8 cellular contexts compared by ENCODE assay signal in genomic region chr1:59298710-59299346, GRCh38. TPM values are rescaled to one million over a fixed set of nuclear protein-coding genes. Genes with fewer than 3 reads are reported as not detected.
DNase-seq lines count a peak whose midpoint lies in the region; ATAC-seq and TF ChIP-seq lines count a peak whose summit lies in the region.
"Had no signal": no experiment of that assay in that cellular context is flagged by ENCODE, and none has a peak within 500 bp of the region (broad histone marks: within the 10 kb centered on the region; RNA-seq: fewer than 3 reads in every experiment).

No MANE protein-coding gene starts in this region.

- peaks cover 4% of the 10 kb centered on the region for H3K9me3 Mint-ChIP-seq in activated CD4-positive, alpha-beta T cell treated with anti-CD3 and anti-CD28 coated beads for 36 hours (ENCODE audit: low read depth)

- intact Hi-C loops in left lung (cut with DNase I) = loop anchor here in 1 of 2 donors (5.0 kb wide), 1 partner anchor 517 kb away; the partner anchor contains the start of gene JUN
- intact Hi-C loops in activated CD4-positive, alpha-beta T cell treated with anti-CD3 and anti-CD28 coated beads for 36 hours (cut with DNase I, micrococcal nuclease) = loop anchor here (5.0 to 10.0 kb wide), 3 partner anchors 274 to 544 kb away; no protein-coding TSS in a partner anchor

- H3K4me1 ChIP-seq in left lung (peaks cover 10 to 25% of the 10 kb centered on the region in 2 donors), stomach smooth muscle (ENCODE audit: control insufficient read depth, insufficient read depth, low read length) (peaks cover 5% of the 10 kb centered on the region)

- CTCF ChIA-PET in activated CD4-positive, alpha-beta T cell treated with anti-CD3 and anti-CD28 coated beads for 36 hours (lab: Charles Lee) = no interaction called here

- H3K9ac ChIP-seq in stomach smooth muscle (ENCODE audit: low read length in 2 of 2) = peak overlapping the region in 1 of 2 donors; percentile 22
- H3K9ac ChIP-seq: neural progenitor cell had no signal

- ATAC-seq in T-helper 17 cell (no peak), left lung (no peak), HG03354 (IDR thresholded peaks at IDR 0.05; ENCODE audit: poor library complexity, severe bottlenecking, unreplicated experiment) (no peak)
- no peak for ATAC-seq in activated CD4-positive, alpha-beta T cell treated with anti-CD3 and anti-CD28 coated beads for 36 hours

- H3K4me3 ChIP-seq in left lung = no peak overlapping the region
- H3K4me3 ChIP-seq in stomach smooth muscle (ENCODE audit: low read length in 2 of 2) = no peak overlapping the region
- H3K4me3 ChIP-seq: neural progenitor cell had no signal

- H3K27ac ChIP-seq in left lung (peak overlapping the region; percentile 98), stomach smooth muscle (ENCODE audit: low read length) (peak overlapping the region; percentile 100)
- H3K27ac ChIP-seq: neural progenitor cell had no signal

- peaks cover 2% of the 10 kb centered on the region for H3K36me3 Mint-ChIP-seq in T-helper 17 cell (ENCODE audit: low read depth)
- peaks cover 2% of the 10 kb centered on the region for H3K36me3 Mint-ChIP-seq in activated CD4-positive, alpha-beta T cell treated with anti-CD3 and anti-CD28 coated beads for 36 hours (ENCODE audit: low read depth)

- no peak overlapping the region for H3K4me3 Mint-ChIP-seq in T-helper 17 cell
- no peak overlapping the region for H3K4me3 Mint-ChIP-seq in activated CD4-positive, alpha-beta T cell treated with anti-CD3 and anti-CD28 coated beads for 36 hours

- no peaks in the 10 kb centered on the region for H3K9me3 ChIP-seq in T-helper 17 cell (ENCODE audit: control insufficient read depth, low read length, poor library complexity, severe bottlenecking)
- no peaks in the 10 kb centered on the region for H3K9me3 ChIP-seq in left lung
- H3K9me3 ChIP-seq in stomach smooth muscle (ENCODE audit: control insufficient read depth in 2 of 2, low read length in 2 of 2) = no peaks in the 10 kb centered on the region

- no peaks in the 10 kb centered on the region for H3K27me3 Mint-ChIP-seq in T-helper 17 cell
- H3K27me3 Mint-ChIP-seq in activated CD4-positive, alpha-beta T cell treated with anti-CD3 and anti-CD28 coated beads for 36 hours = no peaks in the 10 kb centered on the region

- POLR2A ChIA-PET in activated CD4-positive, alpha-beta T cell treated with anti-CD3 and anti-CD28 coated beads for 36 hours (lab: Charles Lee) = no interaction called here

- H3K27me3 ChIP-seq in left lung (no peaks in the 10 kb centered on the region), stomach smooth muscle (ENCODE audit: control insufficient read depth in 1 of 2, insufficient read depth in 2 of 2, low read length in 2 of 2) (no peaks in the 10 kb centered on the region)

- H3K27ac Mint-ChIP-seq in T-helper 17 cell = peak overlapping the region; percentile 8
- no peak overlapping the region for H3K27ac Mint-ChIP-seq in activated CD4-positive, alpha-beta T cell treated with anti-CD3 and anti-CD28 coated beads for 36 hours

- H3K4me1 Mint-ChIP-seq in T-helper 17 cell = peaks cover 14% of the 10 kb centered on the region
- H3K4me1 Mint-ChIP-seq in activated CD4-positive, alpha-beta T cell treated with anti-CD3 and anti-CD28 coated beads for 36 hours = peaks cover 17% of the 10 kb centered on the region

- DNase-seq in HCEC 1CT (peak; percentile 17), T-helper 17 cell (no peak), left lung (no peak), GM03348 (ENCODE audit: low spot score) (no peak)
- no peak for DNase-seq in activated CD4-positive, alpha-beta T cell treated with anti-CD3 and anti-CD28 coated beads for 36 hours

- TF ChIP-seq CTCF in left lung (IDR thresholded peaks at IDR 0.05) = no peak

- no peaks in the 10 kb centered on the region for H3K36me3 ChIP-seq in left lung
- H3K36me3 ChIP-seq in stomach smooth muscle (ENCODE audit: control insufficient read depth in 2 of 2, insufficient read depth in 2 of 2, low read length in 2 of 2) = no peaks in the 10 kb centered on the region
- H3K36me3 ChIP-seq: neural progenitor cell had no signal

RNA-seq across cellular contexts. Expression of gene FGGY, which starts 1.9 kb away (rescaled TPM):
- total RNA-seq in T-helper 17 cell (1 to 10 TPM; 6.7 to 8.5 TPM), left lung (10 to 100 TPM; 17.3 to 20.0 TPM)
- total RNA-seq in activated CD4-positive, alpha-beta T cell treated with anti-CD3 and anti-CD28 coated beads for 36 hours = 1 to 10 TPM; 5.6 to 8.1 TPM
